In genomic region chr7:116439005-116439404, GRCh38 we compare ENCODE assay signal across 1 cellular context.
TF ChIP-seq lines count a peak whose summit lies in the region.

No MANE protein-coding gene starts in this region.

TF ChIP-seq in K562, 482 proteins besides CTCF, POLR2A, EP300 and RAD21 (continued from another document and continues in another):
- no peak for TF ChIP-seq ZNF407 (IDR thresholded peaks at IDR 0.05; ENCODE audit: low read depth)
- TF ChIP-seq CREB1 (IDR thresholded peaks at IDR 0.05): peak; percentile 32; the same call in 1 of the 2 replicates
- no peak for TF ChIP-seq CREB1 (CRISPR knock-in tag; IDR thresholded peaks at IDR 0.05)
- TF ChIP-seq MAFG (tag; conservative IDR thresholded peaks at IDR 0.05): no peak
- no peak for TF ChIP-seq FOXJ3 (CRISPR knock-in tag; IDR thresholded peaks at IDR 0.05)
- TF ChIP-seq SMARCA4 (IDR thresholded peaks at IDR 0.05): peak; percentile 89
- no peak for TF ChIP-seq HDAC6 (IDR thresholded peaks at IDR 0.05; ENCODE audit: low read depth, low read length)
- TF ChIP-seq MAFF (IDR thresholded peaks at IDR 0.05; ENCODE audit: low read length): no peak
- TF ChIP-seq BACH1 (tag; IDR thresholded peaks at IDR 0.05): no peak
- TF ChIP-seq E2F4 (CRISPR knock-in tag; IDR thresholded peaks at IDR 0.05; ENCODE audit: low read depth): no peak
- no peak for TF ChIP-seq NR2F6 (CRISPR knock-in tag; IDR thresholded peaks at IDR 0.05)
- no peak for TF ChIP-seq PHB (CRISPR knock-in tag; IDR thresholded peaks at IDR 0.05)
- TF ChIP-seq TRIM28 (IDR thresholded peaks at IDR 0.05): no peak
- no peak for TF ChIP-seq ASH1L (IDR thresholded peaks at IDR 0.05; ENCODE audit: borderline replicate concordance, low read depth, partially characterized antibody)
- TF ChIP-seq PML (IDR thresholded peaks at IDR 0.05; ENCODE audit: low read length): peak; percentile 94
- TF ChIP-seq CBFA2T2 (conservative IDR thresholded peaks at IDR 0.05): peak; percentile 93
- TF ChIP-seq LEF1 (IDR thresholded peaks at IDR 0.05): peak; percentile 51
- no peak for TF ChIP-seq CEBPB (tag; IDR thresholded peaks at IDR 0.05)
- TF ChIP-seq ZNF445 (CRISPR knock-in tag; IDR thresholded peaks at IDR 0.05; ENCODE audit: low read depth): no peak
- TF ChIP-seq ZNF277 (CRISPR knock-in tag; IDR thresholded peaks at IDR 0.05; ENCODE audit: borderline replicate concordance): no peak
- no peak for TF ChIP-seq ZNF140 (CRISPR knock-in tag; IDR thresholded peaks at IDR 0.05)
- TF ChIP-seq TSC22D4 (tag; IDR thresholded peaks at IDR 0.05): no peak
- TF ChIP-seq PHF8 (IDR thresholded peaks at IDR 0.05; ENCODE audit: borderline replicate concordance, low read length): no peak
- no peak for TF ChIP-seq SIN3B (IDR thresholded peaks at IDR 0.05; ENCODE audit: low read depth)
- no peak for TF ChIP-seq FUS (optimal IDR thresholded peaks at IDR 0.05; ENCODE audit: low read depth, low read length)
- no peak for TF ChIP-seq ZNF57 (CRISPR knock-in tag; IDR thresholded peaks at IDR 0.05)
- no peak for TF ChIP-seq BHLHE40 (IDR thresholded peaks at IDR 0.05; ENCODE audit: low read length)
- no peak for TF ChIP-seq ETV1 (tag; conservative IDR thresholded peaks at IDR 0.05; ENCODE audit: low read depth)
- TF ChIP-seq ZNF592 (IDR thresholded peaks at IDR 0.05): no peak
- TF ChIP-seq ZNF785 (CRISPR knock-in tag; IDR thresholded peaks at IDR 0.05): no peak
- 0 out of 2 replicates have a peak, but pooled peaks have one; percentile 16 for TF ChIP-seq ELF1 (tag; IDR thresholded peaks at IDR 0.05)
- no peak for TF ChIP-seq ZBED1 (IDR thresholded peaks at IDR 0.05)
- TF ChIP-seq RNF219 (CRISPR knock-in tag; IDR thresholded peaks at IDR 0.05): no peak
- no peak for TF ChIP-seq ZNF121 (CRISPR knock-in tag; conservative IDR thresholded peaks at IDR 0.05)
- TF ChIP-seq PHF20 (IDR thresholded peaks at IDR 0.05; ENCODE audit: partially characterized antibody): no peak
- TF ChIP-seq CBX1 (IDR thresholded peaks at IDR 0.05; ENCODE audit: low read depth): no peak
- TF ChIP-seq ZNF830 (CRISPR knock-in tag; IDR thresholded peaks at IDR 0.05): no peak
- TF ChIP-seq ZNF668 (CRISPR knock-in tag; IDR thresholded peaks at IDR 0.05): no peak
- TF ChIP-seq CHD4 (IDR thresholded peaks at IDR 0.05; ENCODE audit: insufficient read depth, insufficient replicate concordance, low read depth, low read length, poor library complexity, severe bottlenecking): no peak
- no peak for TF ChIP-seq SRSF9 (IDR thresholded peaks at IDR 0.05; ENCODE audit: borderline replicate concordance, low read depth, low read length)
- TF ChIP-seq ZNF124 (CRISPR knock-in tag; IDR thresholded peaks at IDR 0.05): no peak
- TF ChIP-seq CHD2 (IDR thresholded peaks at IDR 0.05; ENCODE audit: low read depth, low read length): no peak
- no peak for TF ChIP-seq ZNF311 (CRISPR knock-in tag; IDR thresholded peaks at IDR 0.05)
- no peak for TF ChIP-seq POLR3G (IDR thresholded peaks at IDR 0.05; ENCODE audit: extremely low read depth, insufficient read length, insufficient replicate concordance)
- no peak for TF ChIP-seq POU5F1 (IDR thresholded peaks at IDR 0.05; ENCODE audit: borderline replicate concordance, low read depth, low read length, partially characterized antibody)
- no peak for TF ChIP-seq XRCC3 (IDR thresholded peaks at IDR 0.05)
- TF ChIP-seq PTTG1 (tag; IDR thresholded peaks at IDR 0.05; ENCODE audit: low read depth): no peak
- TF ChIP-seq ATF3 (IDR thresholded peaks at IDR 0.05): no peak
- TF ChIP-seq ATF3 (CRISPR knock-in tag; conservative IDR thresholded peaks at IDR 0.05): no peak
- TF ChIP-seq TAF7 (tag; IDR thresholded peaks at IDR 0.05): no peak
- no peak for TF ChIP-seq ZNF696 (CRISPR knock-in tag; conservative IDR thresholded peaks at IDR 0.05)
- TF ChIP-seq ZNF224 (CRISPR knock-in tag; IDR thresholded peaks at IDR 0.05): no peak
- TF ChIP-seq ZNF584 (CRISPR knock-in tag; IDR thresholded peaks at IDR 0.05; ENCODE audit: low read depth): no peak
- no peak for TF ChIP-seq EP400 (IDR thresholded peaks at IDR 0.05)
- no peak for TF ChIP-seq ZNF699 (CRISPR knock-in tag; IDR thresholded peaks at IDR 0.05; ENCODE audit: insufficient replicate concordance)
- TF ChIP-seq XRCC4 (IDR thresholded peaks at IDR 0.05; ENCODE audit: extremely low read depth, insufficient read depth, insufficient read length): no peak
- TF ChIP-seq NR3C1 (CRISPR knock-in tag; IDR thresholded peaks at IDR 0.05): no peak
- no peak for TF ChIP-seq CREB5 (CRISPR knock-in tag; IDR thresholded peaks at IDR 0.05)
- no peak for TF ChIP-seq MIER1 (IDR thresholded peaks at IDR 0.05; ENCODE audit: low read depth)
